ENCODE assay signal across 2 cellular contexts in genomic region chr10:5515948-5516761, GRCh38.
TF ChIP-seq lines count a peak whose summit lies in the region.

No MANE protein-coding gene starts in this region.

TF ChIP-seq in HepG2, 621 proteins besides CTCF, POLR2A, EP300 and RAD21 (continued from another document and continues in another):
- TF ChIP-seq ZXDC (CRISPR knock-in tag; IDR thresholded peaks at IDR 0.05) (no peak), TCF7 (IDR thresholded peaks at IDR 0.05; ENCODE audit: low read depth) (peak; percentile 74), ZNF619 (CRISPR knock-in tag; IDR thresholded peaks at IDR 0.05) (no peak), CAMTA2 (CRISPR knock-in tag; IDR thresholded peaks at IDR 0.05; ENCODE audit: borderline replicate concordance) (no peak), ISL2 (CRISPR knock-in tag; IDR thresholded peaks at IDR 0.05) (peak; percentile 49), ZNF263 (CRISPR knock-in tag; IDR thresholded peaks at IDR 0.05) (0 out of 2 replicates have a peak, but pooled peaks have one; percentile 64), SMYD3 (CRISPR knock-in tag; IDR thresholded peaks at IDR 0.05) (no peak), RARA (CRISPR knock-in tag; IDR thresholded peaks at IDR 0.05) (0 out of 2 replicates have a peak, but pooled peaks have one; percentile 20), ZNF512 (CRISPR knock-in tag; IDR thresholded peaks at IDR 0.05) (peak; percentile 94; the same call in 1 of the 2 replicates), ZNF180 (CRISPR knock-in tag; IDR thresholded peaks at IDR 0.05; ENCODE audit: borderline replicate concordance, low read depth) (no peak), TFDP2 (CRISPR knock-in tag; IDR thresholded peaks at IDR 0.05) (no peak), NCOA2 (CRISPR knock-in tag; IDR thresholded peaks at IDR 0.05) (peak; percentile 70), IRF1 (CRISPR knock-in tag; IDR thresholded peaks at IDR 0.05; ENCODE audit: low read depth) (no peak), SOX5 (CRISPR knock-in tag; IDR thresholded peaks at IDR 0.05; ENCODE audit: borderline replicate concordance) (peak; percentile 46; the same call in 1 of the 2 replicates), LBX2 (CRISPR knock-in tag; IDR thresholded peaks at IDR 0.05; ENCODE audit: borderline replicate concordance) (no peak), ZNF891 (CRISPR knock-in tag; IDR thresholded peaks at IDR 0.05) (no peak)
- TF ChIP-seq, protein P1, sequence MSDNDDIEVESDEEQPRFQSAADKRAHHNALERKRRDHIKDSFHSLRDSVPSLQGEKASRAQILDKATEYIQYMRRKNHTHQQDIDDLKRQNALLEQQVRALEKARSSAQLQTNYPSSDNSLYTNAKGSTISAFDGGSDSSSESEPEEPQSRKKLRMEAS (IDR thresholded peaks at IDR 0.05) = peak; percentile 64
- TF ChIP-seq, protein P2, sequence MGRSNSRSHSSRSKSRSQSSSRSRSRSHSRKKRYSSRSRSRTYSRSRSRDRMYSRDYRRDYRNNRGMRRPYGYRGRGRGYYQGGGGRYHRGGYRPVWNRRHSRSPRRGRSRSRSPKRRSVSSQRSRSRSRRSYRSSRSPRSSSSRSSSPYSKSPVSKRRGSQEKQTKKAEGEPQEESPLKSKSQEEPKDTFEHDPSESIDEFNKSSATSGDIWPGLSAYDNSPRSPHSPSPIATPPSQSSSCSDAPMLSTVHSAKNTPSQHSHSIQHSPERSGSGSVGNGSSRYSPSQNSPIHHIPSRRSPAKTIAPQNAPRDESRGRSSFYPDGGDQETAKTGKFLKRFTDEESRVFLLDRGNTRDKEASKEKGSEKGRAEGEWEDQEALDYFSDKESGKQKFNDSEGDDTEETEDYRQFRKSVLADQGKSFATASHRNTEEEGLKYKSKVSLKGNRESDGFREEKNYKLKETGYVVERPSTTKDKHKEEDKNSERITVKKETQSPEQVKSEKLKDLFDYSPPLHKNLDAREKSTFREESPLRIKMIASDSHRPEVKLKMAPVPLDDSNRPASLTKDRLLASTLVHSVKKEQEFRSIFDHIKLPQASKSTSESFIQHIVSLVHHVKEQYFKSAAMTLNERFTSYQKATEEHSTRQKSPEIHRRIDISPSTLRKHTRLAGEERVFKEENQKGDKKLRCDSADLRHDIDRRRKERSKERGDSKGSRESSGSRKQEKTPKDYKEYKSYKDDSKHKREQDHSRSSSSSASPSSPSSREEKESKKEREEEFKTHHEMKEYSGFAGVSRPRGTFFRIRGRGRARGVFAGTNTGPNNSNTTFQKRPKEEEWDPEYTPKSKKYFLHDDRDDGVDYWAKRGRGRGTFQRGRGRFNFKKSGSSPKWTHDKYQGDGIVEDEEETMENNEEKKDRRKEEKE (IDR thresholded peaks at IDR 0.05) = no peak

TF ChIP-seq in SK-N-SH treated with all-trans-retinoic acid at 6 μM for 48 hours, 23 proteins besides CTCF, POLR2A, EP300 and RAD21 (continued from another document):
- TF ChIP-seq ISL1 (CRISPR knock-in tag; IDR thresholded peaks at IDR 0.05) = no peak
- TF ChIP-seq ARNTL (CRISPR knock-in tag; IDR thresholded peaks at IDR 0.05; ENCODE audit: borderline replicate concordance, low read depth) = no peak
- no peak for TF ChIP-seq ZNF565 (CRISPR knock-in tag; conservative IDR thresholded peaks at IDR 0.05; ENCODE audit: low read depth)
